26 cellular contexts compared by ENCODE assay signal in genomic region chr6:110615723-110616122, GRCh38.
"Had no signal": no experiment of that assay in that cellular context is flagged by ENCODE, and none has a peak within 500 bp of the region (broad histone marks: within the 10 kb centered on the region; RNA-seq: fewer than 3 reads in every experiment).

No MANE protein-coding gene starts in this region.

- H3K79me2 ChIP-seq: parathyroid adenoma had no signal

- DNase-seq: activated CD4-positive, alpha-beta T cell treated with anti-CD3 and anti-CD28 coated beads for 48 hours; activated CD4-positive, alpha-beta T cell treated with anti-CD3 and anti-CD28 coated beads, Interleukin-2, amount 50 U/mL, for 48 hours; activated CD8-positive, alpha-beta memory T cell treated with anti-CD3 and anti-CD28 coated beads for 24 hours; activated effector memory CD4-positive, alpha-beta T cell treated with Interleukin-2 at 50 U/mL for 16 hours; activated naive CD4-positive, alpha-beta T cell treated with Interleukin-2 at 50 U/mL for 16 hours; aorta; body of pancreas; effector CD8-positive, alpha-beta T cell; foreskin keratinocyte; mammary epithelial cell; naive thymus-derived CD4-positive, alpha-beta T cell; occipital lobe; psoas muscle; sigmoid colon; small intestine; stimulated activated CD4-positive, alpha-beta T cell treated with anti-CD3 and anti-CD28 coated beads, Interleukin-4, amount 100 ng/mL, for 24 hours; stimulated activated naive CD8-positive, alpha-beta T cell treated with anti-CD3 and anti-CD28 coated beads, Interleukin-15, amount 100 ng/mL, for 72 hours; SW 1271; T-helper 9 cell; tibial artery; upper lobe of right lung; WERI-Rb-1 had no signal

- H3K4me2 ChIP-seq: neural progenitor cell had no signal

- H3K9ac ChIP-seq: neural progenitor cell, parathyroid adenoma had no signal

- H3K9me3 ChIP-seq: body of pancreas, psoas muscle, sigmoid colon, tibial artery, upper lobe of right lung had no signal

- H3K4me1 ChIP-seq: body of pancreas, foreskin keratinocyte, psoas muscle, sigmoid colon, tibial artery, upper lobe of right lung had no signal

- H3K27ac ChIP-seq: body of pancreas, foreskin keratinocyte, neural progenitor cell, parathyroid adenoma, psoas muscle, sigmoid colon, tibial artery, upper lobe of right lung, WERI-Rb-1 had no signal

- H3K36me3 ChIP-seq: WERI-Rb-1 had no signal

- H3K4me3 ChIP-seq: body of pancreas, neural progenitor cell, psoas muscle, sigmoid colon, tibial artery, upper lobe of right lung had no signal

- FAIRE-seq: islet of Langerhans, small intestine, TTC549 had no signal

- H2AFZ ChIP-seq: neural progenitor cell, parathyroid adenoma had no signal

- H3K27me3 ChIP-seq: body of pancreas, foreskin keratinocyte, neural progenitor cell, sigmoid colon, tibial artery, upper lobe of right lung had no signal
